In the genomic region with DNA sequence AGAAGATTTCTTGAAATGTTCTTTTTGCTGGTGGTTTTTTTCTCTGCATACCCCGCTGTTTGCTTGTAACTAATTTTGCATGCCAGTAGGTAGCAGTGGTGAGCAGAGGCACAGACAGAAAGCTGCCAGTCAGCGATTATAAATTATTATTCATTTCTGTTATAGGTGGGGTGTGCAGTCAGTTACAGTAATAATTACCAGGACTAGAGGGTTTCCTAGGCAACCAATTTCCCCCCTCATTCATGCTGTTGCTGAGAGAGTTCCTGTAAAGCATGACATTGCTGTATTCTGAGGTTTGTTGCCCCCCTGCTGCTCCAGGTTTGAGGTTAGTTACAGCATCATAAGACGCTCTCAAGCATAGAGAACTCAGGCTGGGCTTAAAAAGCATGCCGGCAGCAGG, we compare ENCODE assay signal across 9 cellular contexts.
DNase-seq lines count a peak whose midpoint lies in the region; ATAC-seq and TF ChIP-seq lines count a peak whose summit lies in the region.
"Had no signal": no experiment of that assay in that cellular context is flagged by ENCODE, and none has a peak within 500 bp of the region (broad histone marks: within the 10 kb centered on the region; RNA-seq: fewer than 3 reads in every experiment).

No MANE protein-coding gene starts in this region.

- intact Hi-C loops in body of pancreas (cut with DNase I) = no loop called here

- H3K9me2 ChIP-seq in GM23338 (ENCODE audit: insufficient read depth) = peaks cover 6% of the 10 kb centered on the region; the same call in 1 of the 2 replicates

- no peak overlapping the region for H3K27ac Mint-ChIP-seq in GM23338

- TF ChIP-seq CTCF in GM23338 (conservative IDR thresholded peaks at IDR 0.05; ENCODE audit: low read depth in 2 of 2) = peak; percentile 62 to 78
- peak in 3 of 6 experiments; percentile 6 to 32 (median 10) for TF ChIP-seq CTCF in Peyer's patch (IDR thresholded peaks at IDR 0.05)
- TF ChIP-seq CTCF in body of pancreas (IDR thresholded peaks at IDR 0.05) = no peak

- peaks cover 1% of the 10 kb centered on the region for H3K27me3 Mint-ChIP-seq in GM23338 (ENCODE audit: insufficient read depth, low read depth, poor library complexity)

- H3K4me3 Mint-ChIP-seq in GM23338 = no peak overlapping the region

- peaks cover 9% of the 10 kb centered on the region for H3K36me3 Mint-ChIP-seq in GM23338 (ENCODE audit: low read depth)

- H3K27me3 ChIP-seq in GM23338 (ENCODE audit: insufficient read depth) = no peaks in the 10 kb centered on the region
- no peaks in the 10 kb centered on the region for H3K27me3 ChIP-seq in Peyer's patch
- H3K27me3 ChIP-seq in body of pancreas = no peaks in the 10 kb centered on the region
- H3K27me3 ChIP-seq: SJCRH30 had no signal

- H2AFZ ChIP-seq in GM23338 = no peak overlapping the region

- no peaks in the 10 kb centered on the region for H3K79me2 ChIP-seq in GM23338 (replicated peaks; ENCODE audit: insufficient read depth)

- ATAC-seq in GM23338 (peak; percentile 75), body of pancreas (no peak)

- H3F3A ChIP-seq in GM23338 (replicated peaks; ENCODE audit: low read depth) = no peaks in the 10 kb centered on the region

- H3K4me1 ChIP-seq in GM23338 (ENCODE audit: insufficient read depth) (peaks cover 15% of the 10 kb centered on the region), Peyer's patch (no peaks in the 10 kb centered on the region), body of pancreas (no peaks in the 10 kb centered on the region)
- H3K4me1 ChIP-seq: SJCRH30 had no signal

- H3K9me3 ChIP-seq in Peyer's patch = no peaks in the 10 kb centered on the region
- no peaks in the 10 kb centered on the region for H3K9me3 ChIP-seq in body of pancreas
- H3K9me3 ChIP-seq: SJCRH30 had no signal

- 56 to 70% methylated on average over 4 of the region's 4 CpGs for WGBS in body of pancreas, 2 donors

- DNase-seq in GDM1 (lab: John Stamatoyannopoulos, UW) (peak; percentile 42), GM23338 (ENCODE audit: low spot score) (peak; percentile 61), NCI-H748 treated with DMSO at 0.1 percent for 48 hours (lab: John Stamatoyannopoulos, UW) (peak; percentile 53), hippocampal formation (lab: John Stamatoyannopoulos, UW) (peak; percentile 27 to 57), NCI-H187 (lab: John Stamatoyannopoulos, UW) (no peak), Peyer's patch (no peak), body of pancreas (no peak), 8988T (no peak)

- H3K4me2 ChIP-seq in GM23338 = no peak overlapping the region

- peaks cover 3% of the 10 kb centered on the region for H3K9me3 Mint-ChIP-seq in GM23338

- no peaks in the 10 kb centered on the region for H3K36me3 ChIP-seq in GM23338 (ENCODE audit: insufficient read depth)
- H3K36me3 ChIP-seq in Peyer's patch = no peaks in the 10 kb centered on the region
- no peaks in the 10 kb centered on the region for H3K36me3 ChIP-seq in body of pancreas (replicated peaks in 1 of 2; ENCODE audit: insufficient read depth in 1 of 2, low read depth in 2 of 2)
- H3K36me3 ChIP-seq: SJCRH30 had no signal

- H3K27ac ChIP-seq in GM23338 (ENCODE audit: low read depth) (no peak overlapping the region), Peyer's patch (no peak overlapping the region), body of pancreas (no peak overlapping the region)
- H3K27ac ChIP-seq: SJCRH30 had no signal

- H4K20me1 ChIP-seq in GM23338 (replicated peaks; ENCODE audit: insufficient read depth) = no peaks in the 10 kb centered on the region

- TF ChIP-seq POLR2A in Peyer's patch (IDR thresholded peaks at IDR 0.05) (no peak), body of pancreas (IDR thresholded peaks at IDR 0.05) (no peak)

- peaks cover 23% of the 10 kb centered on the region for H3K4me1 Mint-ChIP-seq in GM23338

- H3K4me3 ChIP-seq in GM23338 = no peak overlapping the region
- H3K4me3 ChIP-seq in Peyer's patch = no peak overlapping the region
- H3K4me3 ChIP-seq in body of pancreas = no peak overlapping the region
- H3K4me3 ChIP-seq: SJCRH30 had no signal

TF ChIP-seq in GM23338, 12 proteins besides CTCF, POLR2A, EP300 and RAD21:
- TF ChIP-seq, protein P1, sequence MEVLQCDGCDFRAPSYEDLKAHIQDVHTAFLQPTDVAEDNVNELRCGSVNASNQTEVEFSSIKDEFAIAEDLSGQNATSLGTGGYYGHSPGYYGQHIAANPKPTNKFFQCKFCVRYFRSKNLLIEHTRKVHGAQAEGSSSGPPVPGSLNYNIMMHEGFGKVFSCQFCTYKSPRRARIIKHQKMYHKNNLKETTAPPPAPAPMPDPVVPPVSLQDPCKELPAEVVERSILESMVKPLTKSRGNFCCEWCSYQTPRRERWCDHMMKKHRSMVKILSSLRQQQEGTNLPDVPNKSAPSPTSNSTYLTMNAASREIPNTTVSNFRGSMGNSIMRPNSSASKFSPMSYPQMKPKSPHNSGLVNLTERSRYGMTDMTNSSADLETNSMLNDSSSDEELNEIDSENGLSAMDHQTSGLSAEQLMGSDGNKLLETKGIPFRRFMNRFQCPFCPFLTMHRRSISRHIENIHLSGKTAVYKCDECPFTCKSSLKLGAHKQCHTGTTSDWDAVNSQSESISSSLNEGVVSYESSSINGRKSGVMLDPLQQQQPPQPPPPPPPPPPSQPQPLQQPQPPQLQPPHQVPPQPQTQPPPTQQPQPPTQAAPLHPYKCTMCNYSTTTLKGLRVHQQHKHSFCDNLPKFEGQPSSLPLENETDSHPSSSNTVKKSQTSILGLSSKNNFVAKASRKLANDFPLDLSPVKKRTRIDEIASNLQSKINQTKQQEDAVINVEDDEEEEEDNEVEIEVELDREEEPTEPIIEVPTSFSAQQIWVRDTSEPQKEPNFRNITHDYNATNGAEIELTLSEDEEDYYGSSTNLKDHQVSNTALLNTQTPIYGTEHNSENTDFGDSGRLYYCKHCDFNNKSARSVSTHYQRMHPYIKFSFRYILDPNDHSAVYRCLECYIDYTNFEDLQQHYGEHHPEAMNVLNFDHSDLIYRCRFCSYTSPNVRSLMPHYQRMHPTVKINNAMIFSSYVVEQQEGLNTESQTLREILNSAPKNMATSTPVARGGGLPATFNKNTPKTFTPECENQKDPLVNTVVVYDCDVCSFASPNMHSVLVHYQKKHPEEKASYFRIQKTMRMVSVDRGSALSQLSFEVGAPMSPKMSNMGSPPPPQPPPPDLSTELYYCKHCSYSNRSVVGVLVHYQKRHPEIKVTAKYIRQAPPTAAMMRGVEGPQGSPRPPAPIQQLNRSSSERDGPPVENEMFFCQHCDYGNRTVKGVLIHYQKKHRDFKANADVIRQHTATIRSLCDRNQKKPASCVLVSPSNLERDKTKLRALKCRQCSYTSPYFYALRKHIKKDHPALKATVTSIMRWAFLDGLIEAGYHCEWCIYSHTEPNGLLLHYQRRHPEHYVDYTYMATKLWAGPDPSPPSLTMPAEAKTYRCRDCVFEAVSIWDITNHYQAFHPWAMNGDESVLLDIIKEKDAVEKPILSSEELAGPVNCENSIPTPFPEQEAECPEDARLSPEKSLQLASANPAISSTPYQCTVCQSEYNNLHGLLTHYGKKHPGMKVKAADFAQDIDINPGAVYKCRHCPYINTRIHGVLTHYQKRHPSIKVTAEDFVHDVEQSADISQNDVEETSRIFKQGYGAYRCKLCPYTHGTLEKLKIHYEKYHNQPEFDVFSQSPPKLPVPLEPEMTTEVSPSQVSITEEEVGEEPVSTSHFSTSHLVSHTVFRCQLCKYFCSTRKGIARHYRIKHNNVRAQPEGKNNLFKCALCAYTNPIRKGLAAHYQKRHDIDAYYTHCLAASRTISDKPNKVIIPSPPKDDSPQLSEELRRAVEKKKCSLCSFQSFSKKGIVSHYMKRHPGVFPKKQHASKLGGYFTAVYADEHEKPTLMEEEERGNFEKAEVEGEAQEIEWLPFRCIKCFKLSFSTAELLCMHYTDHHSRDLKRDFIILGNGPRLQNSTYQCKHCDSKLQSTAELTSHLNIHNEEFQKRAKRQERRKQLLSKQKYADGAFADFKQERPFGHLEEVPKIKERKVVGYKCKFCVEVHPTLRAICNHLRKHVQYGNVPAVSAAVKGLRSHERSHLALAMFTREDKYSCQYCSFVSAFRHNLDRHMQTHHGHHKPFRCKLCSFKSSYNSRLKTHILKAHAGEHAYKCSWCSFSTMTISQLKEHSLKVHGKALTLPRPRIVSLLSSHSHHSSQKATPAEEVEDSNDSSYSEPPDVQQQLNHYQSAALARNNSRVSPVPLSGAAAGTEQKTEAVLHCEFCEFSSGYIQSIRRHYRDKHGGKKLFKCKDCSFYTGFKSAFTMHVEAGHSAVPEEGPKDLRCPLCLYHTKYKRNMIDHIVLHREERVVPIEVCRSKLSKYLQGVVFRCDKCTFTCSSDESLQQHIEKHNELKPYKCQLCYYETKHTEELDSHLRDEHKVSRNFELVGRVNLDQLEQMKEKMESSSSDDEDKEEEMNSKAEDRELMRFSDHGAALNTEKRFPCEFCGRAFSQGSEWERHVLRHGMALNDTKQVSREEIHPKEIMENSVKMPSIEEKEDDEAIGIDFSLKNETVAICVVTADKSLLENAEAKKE (CRISPR knock-in tag; IDR thresholded peaks at IDR 0.05) = no peak
- TF ChIP-seq POLR2AphosphoS5 (IDR thresholded peaks at IDR 0.05; ENCODE audit: low read depth) (no peak), EZH2phosphoT487 (IDR thresholded peaks at IDR 0.05; ENCODE audit: unreplicated experiment) (no peak), JUNB (IDR thresholded peaks at IDR 0.05; ENCODE audit: unreplicated experiment) (no peak), NANOG (IDR thresholded peaks at IDR 0.05; ENCODE audit: borderline replicate concordance) (no peak)
- TF ChIP-seq, protein P2, sequence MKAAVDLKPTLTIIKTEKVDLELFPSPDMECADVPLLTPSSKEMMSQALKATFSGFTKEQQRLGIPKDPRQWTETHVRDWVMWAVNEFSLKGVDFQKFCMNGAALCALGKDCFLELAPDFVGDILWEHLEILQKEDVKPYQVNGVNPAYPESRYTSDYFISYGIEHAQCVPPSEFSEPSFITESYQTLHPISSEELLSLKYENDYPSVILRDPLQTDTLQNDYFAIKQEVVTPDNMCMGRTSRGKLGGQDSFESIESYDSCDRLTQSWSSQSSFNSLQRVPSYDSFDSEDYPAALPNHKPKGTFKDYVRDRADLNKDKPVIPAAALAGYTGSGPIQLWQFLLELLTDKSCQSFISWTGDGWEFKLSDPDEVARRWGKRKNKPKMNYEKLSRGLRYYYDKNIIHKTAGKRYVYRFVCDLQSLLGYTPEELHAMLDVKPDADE (IDR thresholded peaks at IDR 0.05) = no peak

Comparison
In these comparisons a context has a peak if more than half of its experiments do, and no peak if none do; other contexts are left out.
1. DNase-seq: peak in GDM1 (single experiment), GM23338 (single experiment), NCI-H748 treated with DMSO at 0.1 percent for 48 hours (single experiment) and hippocampal formation (2 of 2); none in NCI-H187 (0 of 2), Peyer's patch (0 of 3), body of pancreas (0 of 4) and 8988T (single experiment).
2. CTCF ChIP-seq: peak in GM23338 (2 of 2); none in body of pancreas (0 of 7).